Comparison of ENCODE assay signal across 16 cellular contexts in genomic region chr12:52054231-52054837, GRCh38. TPM values are rescaled to one million over a fixed set of nuclear protein-coding genes. Genes with fewer than 3 reads are reported as not detected.
DNase-seq lines count a peak whose midpoint lies in the region; ATAC-seq, FAIRE-seq and TF ChIP-seq lines count a peak whose summit lies in the region.
"Had no signal": no experiment of that assay in that cellular context is flagged by ENCODE, and none has a peak within 500 bp of the region (broad histone marks: within the 10 kb centered on the region; RNA-seq: fewer than 3 reads in every experiment).

No MANE protein-coding gene starts in this region.

- DNase-seq in left ventricle myocardium inferior (no peak), Right ventricle myocardium inferior (ENCODE audit: missing footprints) (no peak), caudate nucleus (lab: John Stamatoyannopoulos, UW) (peak in 2 of 61 donors; percentile 62 to 72), pancreas (peak in 4 of 6 donors; percentile 11 to 80 (median 56)), transverse colon (peak; percentile 58), A172 (ENCODE audit: low spot score) (no peak), SKM-1 treated with dmso at 0.1 percent for 144 hours (lab: John Stamatoyannopoulos, UW; ENCODE audit: unreplicated experiment) (no peak)
- DNase-seq: BE2C, DMS79 treated with DMSO at 0.1 percent for 48 hours, hippocampal formation, NCI-H1105 treated with DMSO at 0.1 percent for 48 hours, SK-N-SH, small intestine, WERI-Rb-1 had no signal

- no peaks in the 10 kb centered on the region for H3K9me3 ChIP-seq in left ventricle myocardium inferior (replicated peaks)
- no peaks in the 10 kb centered on the region for H3K9me3 ChIP-seq in pancreas
- H3K9me3 ChIP-seq in transverse colon = no peaks in the 10 kb centered on the region
- H3K9me3 ChIP-seq: BE2C, SK-N-SH had no signal

- intact Hi-C loops in left ventricle myocardium inferior (cut with micrococcal nuclease) = no loop called here
- intact Hi-C loops in Right ventricle myocardium inferior (cut with DNase I) = no loop called here
- intact Hi-C loops in pancreas (cut with DNase I) = no loop called here
- intact Hi-C loops in transverse colon (cut with DNase I; ENCODE audit: low total_unique reads) = no loop called here

- 87 to 92% methylated on average over 21 of the region's 21 CpGs for WGBS in pancreas, 2 donors
- WGBS in transverse colon (ENCODE audit: low coverage in 1 of 2), 2 donors = 94% methylated on average over 21 of the region's 21 CpGs; no CpG with 5 or more reads in 1 of the 2 donors

- H3K36me3 ChIP-seq in left ventricle myocardium inferior (peaks cover 49% of the 10 kb centered on the region), pancreas (peaks cover 0 to 36% (median 4%) of the 10 kb centered on the region in 3 donors), transverse colon (peaks cover 0 to 4% (median 0%) of the 10 kb centered on the region in 4 donors)

- H3K4me1 ChIP-seq in left ventricle myocardium inferior (peaks cover 81% of the 10 kb centered on the region), pancreas (peaks cover 13 to 17% (median 13%) of the 10 kb centered on the region in 3 donors), transverse colon (peaks cover 23 to 34% (median 30%) of the 10 kb centered on the region in 4 donors)

- TF ChIP-seq CTCF in left ventricle myocardium inferior (IDR thresholded peaks at IDR 0.05; ENCODE audit: borderline replicate concordance) (no peak), pancreas (IDR thresholded peaks at IDR 0.05) (no peak), transverse colon (IDR thresholded peaks at IDR 0.05) (no peak)

- TF ChIP-seq EP300 in transverse colon (IDR thresholded peaks at IDR 0.05; ENCODE audit: low read depth) = no peak

- ATAC-seq in Right ventricle myocardium inferior (no peak), pancreas (peak in 1 of 4 donors; percentile 0), GM21515 (IDR thresholded peaks at IDR 0.05; ENCODE audit: unreplicated experiment) (no peak)
- ATAC-seq: left lobe of liver had no signal

- TF ChIP-seq POLR2A in transverse colon (IDR thresholded peaks at IDR 0.05) = peak; percentile 8

- in situ Hi-C loops in transverse colon (cut with MboI; ENCODE audit: low pct_ligation_motif_present in 1 of 4, low pct_unique_long_range_greater_than_20kb in 1 of 4, low sequenced_read_pairs in 3 of 4) = no loop called here

- FAIRE-seq in pancreas (lab: Jason Lieb, UNC) = no peak
- FAIRE-seq: small intestine had no signal

- H3K27me3 ChIP-seq in left ventricle myocardium inferior (ENCODE audit: low read depth) (no peaks in the 10 kb centered on the region), pancreas (no peaks in the 10 kb centered on the region), transverse colon (no peaks in the 10 kb centered on the region)
- H3K27me3 ChIP-seq: BE2C had no signal

- H3K27ac ChIP-seq in left ventricle myocardium inferior (replicated peaks) = peak overlapping the region; percentile 99
- H3K27ac ChIP-seq in caudate nucleus (ENCODE audit: low read depth, low read length) = peak overlapping the region; percentile 11
- no peak overlapping the region for H3K27ac ChIP-seq in pancreas
- peak overlapping the region; percentile 91 to 98 (median 94) for H3K27ac ChIP-seq in transverse colon
- H3K27ac ChIP-seq: WERI-Rb-1 had no signal

- H3K4me3 ChIP-seq in left ventricle myocardium inferior = peak overlapping the region; percentile 77
- no peak overlapping the region for H3K4me3 ChIP-seq in pancreas
- H3K4me3 ChIP-seq in transverse colon = peak overlapping the region in 1 of 4 donors; percentile 67

RNA-seq across cellular contexts. Expression of gene NR4A1, which starts 3.1 kb away (rescaled TPM):
- total RNA-seq in left ventricle myocardium inferior (55.5 TPM), Right ventricle myocardium inferior (40.6 TPM), pancreas (10 to 100 TPM; 11.7 to 55.2 (median 22.0) TPM), transverse colon (100 to 1,000 TPM in 1 of 4 donors, 10 to 100 TPM in 3; 50.7 to 102 (median 76.9) TPM)
- 10 to 100 TPM; 76.4 to 85.4 TPM for polyA plus RNA-seq in pancreas
- total RNA-seq in A172 (2014; rRNA removed; shearing (Covaris generic)) = 1.5 and 3.3 TPM in 2 replicates

RNA-seq across cellular contexts. Expression of gene ATG101, which starts 15.4 kb away (rescaled TPM):
- 23.8 TPM for total RNA-seq in left ventricle myocardium inferior
- 24.9 TPM for total RNA-seq in Right ventricle myocardium inferior
- total RNA-seq in pancreas = 10 to 100 TPM; 13.6 to 20.4 (median 18.7) TPM
- polyA plus RNA-seq in pancreas = 10 to 100 TPM; 23.0 to 31.7 TPM
- 10 to 100 TPM; 15.7 to 64.1 (median 51.6) TPM for total RNA-seq in transverse colon
- 70.3 and 74.7 TPM in 2 replicates for total RNA-seq in A172 (2014; rRNA removed; shearing (Covaris generic))

RNA-seq across cellular contexts. Expression of gene SMIM41, which starts 25.2 kb away (rescaled TPM):
- total RNA-seq in left ventricle myocardium inferior (0.30 TPM), Right ventricle myocardium inferior (0.16 TPM), pancreas (under 1 TPM in 2 of 6 donors, not detected in 4; 0.09 to 0.20 TPM), transverse colon (1 to 10 TPM in 1 of 4 donors, under 1 TPM in 2, not detected in 1; 0.64 to 1.5 (median 0.80) TPM)
- under 1 TPM in 1 of 2 donors, not detected in 1; 0.19 TPM for polyA plus RNA-seq in pancreas
- total RNA-seq in A172 (2014; rRNA removed; shearing (Covaris generic)) = not detected in 2 replicates
- total RNA-seq: left lobe of liver had no signal
- polyA plus RNA-seq: SK-N-SH had no signal

RNA-seq across cellular contexts. Expression of gene TAMALIN, which starts 47.6 kb away (rescaled TPM):
- total RNA-seq in left ventricle myocardium inferior (20.0 TPM), Right ventricle myocardium inferior (20.3 TPM), pancreas (10 to 100 TPM in 3 of 6 donors, 1 to 10 TPM in 3; 7.1 to 18.0 (median 11.0) TPM), transverse colon (10 to 100 TPM in 2 of 4 donors, 1 to 10 TPM in 2; 5.9 to 20.6 (median 9.7) TPM)
- polyA plus RNA-seq in pancreas = 10 to 100 TPM; 25.4 to 51.6 TPM
- 2.3 and 3.3 TPM in 2 replicates for total RNA-seq in A172 (2014; rRNA removed; shearing (Covaris generic))

Comparison
In these comparisons a context has a peak if more than half of its experiments do, and no peak if none do; other contexts are left out.
1. DNase-seq: peak in pancreas (4 of 6) and transverse colon (single experiment); none in left ventricle myocardium inferior (single experiment), Right ventricle myocardium inferior (single experiment), A172 (single experiment) and SKM-1 treated with dmso at 0.1 percent for 144 hours (single experiment).
2. H3K27ac ChIP-seq: peak in left ventricle myocardium inferior (single experiment), caudate nucleus (single experiment) and transverse colon (4 of 4); none in pancreas (0 of 4).